Comparison of ENCODE assay signal across 2 cellular contexts in genomic region chr7:26932616-26933015, GRCh38.
A peak's percentile ranks its signal among the peaks of the same experiment; 100 is the strongest.
DNase-seq lines count a peak whose midpoint lies in the region.

No MANE protein-coding gene starts in this region.

- DNase-seq in activated gamma-delta T cell treated with Interleukin-2 at 50 U/mL for 16 hours, result peak; percentile 6
- peak; percentile 8 for DNase-seq in stimulated activated CD4-positive, alpha-beta T cell treated with anti-CD3 and anti-CD28 coated beads, Interleukin-15, amount 100 ng/mL, for 24 hours
